15 cellular contexts compared by ENCODE assay signal in the genomic region with DNA sequence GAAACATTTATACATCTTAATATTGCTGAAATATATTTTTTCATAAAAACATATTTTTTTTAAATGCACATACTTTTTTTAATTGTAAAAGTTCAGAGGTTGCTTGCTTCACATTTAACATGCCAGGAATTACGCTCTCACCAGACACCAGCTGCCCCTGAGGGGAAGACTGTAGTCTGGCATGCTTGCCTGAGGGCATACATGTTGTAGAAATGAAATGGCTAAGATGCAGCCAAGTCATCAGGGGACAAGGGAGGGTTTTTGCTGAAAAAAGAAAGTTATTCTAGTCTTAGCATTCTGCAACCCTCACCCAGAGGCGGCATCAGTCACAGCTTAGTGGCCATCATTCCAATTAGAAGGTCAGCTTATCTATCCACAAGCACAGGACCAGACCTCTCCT.
DNase-seq lines count a peak whose midpoint lies in the region; ATAC-seq and TF ChIP-seq lines count a peak whose summit lies in the region.
"Had no signal": no experiment of that assay in that cellular context is flagged by ENCODE, and none has a peak within 500 bp of the region (broad histone marks: within the 10 kb centered on the region; RNA-seq: fewer than 3 reads in every experiment).

No MANE protein-coding gene starts in this region.

- CTCF ChIA-PET in WTC11 (lab: Charles Lee): no interaction called here

- H3K27ac Mint-ChIP-seq in WTC11 (no peak overlapping the region), neural progenitor cell (no peak overlapping the region)
- H3K27ac Mint-ChIP-seq: B cell; CD4-positive, alpha-beta memory T cell; HFFc6 had no signal

- POLR2A ChIA-PET in WTC11 (lab: Charles Lee): no interaction called here

- H3K36me3 Mint-ChIP-seq in WTC11: 0 out of 2 replicates have a peak, but pooled peaks cover 2% of the 10 kb centered on the region
- H3K36me3 Mint-ChIP-seq in neural progenitor cell: no peaks in the 10 kb centered on the region
- H3K36me3 Mint-ChIP-seq: CD4-positive, alpha-beta memory T cell had no signal

- H4K20me1 ChIP-seq in neural progenitor cell (ENCODE audit: low read depth): no peaks in the 10 kb centered on the region

- H2AFZ ChIP-seq in neural progenitor cell (replicated peaks): no peak overlapping the region

- no peak for ATAC-seq in WTC11
- ATAC-seq: HepG2 had no signal

- H3K4me2 ChIP-seq in neural progenitor cell: no peak overlapping the region

- TF ChIP-seq CTCF in tibial artery (IDR thresholded peaks at IDR 0.05) (no peak), WTC11 (IDR thresholded peaks at IDR 0.05) (no peak), neural progenitor cell (IDR thresholded peaks at IDR 0.05) (no peak)

- no peaks in the 10 kb centered on the region for H3K79me2 ChIP-seq in neural progenitor cell (ENCODE audit: low read depth)

- no peaks in the 10 kb centered on the region for H3F3A ChIP-seq in neural progenitor cell (ENCODE audit: low read depth)

- H3K9me3 ChIP-seq in tibial artery (no peaks in the 10 kb centered on the region), neural progenitor cell (ENCODE audit: low read depth) (no peaks in the 10 kb centered on the region)
- H3K9me3 ChIP-seq: HAP-1 had no signal

- H3K27me3 Mint-ChIP-seq in WTC11 (ENCODE audit: low read depth) (no peaks in the 10 kb centered on the region), neural progenitor cell (ENCODE audit: insufficient read depth, low read depth) (no peaks in the 10 kb centered on the region)
- H3K27me3 Mint-ChIP-seq: B cell; CD4-positive, alpha-beta memory T cell had no signal

- DNase-seq in ELR (ENCODE audit: low read depth): peak; percentile 11
- peak; percentile 0 for DNase-seq in UCSD-AML1 (lab: John Stamatoyannopoulos, UW; ENCODE audit: unreplicated experiment)
- DNase-seq in foreskin melanocyte: peak; percentile 16
- peak; percentile 10 for DNase-seq in retina
- no peak for DNase-seq in tibial artery
- no peak for DNase-seq in WTC11 (ENCODE audit: low spot score)
- DNase-seq in neural progenitor cell (ENCODE audit: low spot score): no peak
- DNase-seq: CD4-positive, alpha-beta memory T cell; DMS79; GDM1; HFFc6 had no signal

- H3K4me1 ChIP-seq in tibial artery (no peaks in the 10 kb centered on the region), neural progenitor cell (no peaks in the 10 kb centered on the region)

- intact Hi-C loops in tibial artery (cut with DNase I; ENCODE audit: low total_unique reads): no loop called here

- no peak overlapping the region for H3K27ac ChIP-seq in tibial artery
- H3K27ac ChIP-seq in neural progenitor cell: no peak overlapping the region
- H3K27ac ChIP-seq: C4-2B had no signal

- no peak overlapping the region for H3K9ac ChIP-seq in neural progenitor cell

- H3K36me3 ChIP-seq in tibial artery (no peaks in the 10 kb centered on the region), neural progenitor cell (no peaks in the 10 kb centered on the region)
- H3K36me3 ChIP-seq: HAP-1 had no signal

- H3K4me3 Mint-ChIP-seq in WTC11 (no peak overlapping the region), neural progenitor cell (no peak overlapping the region)
- H3K4me3 Mint-ChIP-seq: B cell; CD4-positive, alpha-beta memory T cell; HFFc6 had no signal

- peaks cover 11% of the 10 kb centered on the region for H3K9me3 Mint-ChIP-seq in WTC11
- no peaks in the 10 kb centered on the region for H3K9me3 Mint-ChIP-seq in neural progenitor cell

- H3K4me3 ChIP-seq in tibial artery (no peak overlapping the region), neural progenitor cell (no peak overlapping the region)
- H3K4me3 ChIP-seq: HAP-1 had no signal

- H3K4me1 Mint-ChIP-seq in WTC11 (peaks cover 3% of the 10 kb centered on the region; the same call in 1 of the 2 replicates), neural progenitor cell (no peaks in the 10 kb centered on the region)
- H3K4me1 Mint-ChIP-seq: B cell; CD4-positive, alpha-beta memory T cell had no signal

- H3K27me3 ChIP-seq in tibial artery (no peaks in the 10 kb centered on the region), neural progenitor cell (no peaks in the 10 kb centered on the region)

TF ChIP-seq in WTC11, 78 proteins besides CTCF, POLR2A, EP300 and RAD21 (continues in another document):
- TF ChIP-seq ELF4 (CRISPR knock-in tag; IDR thresholded peaks at IDR 0.05; ENCODE audit: low read depth) (no peak), ZNF121 (CRISPR knock-in tag; IDR thresholded peaks at IDR 0.05) (no peak), SMAD3 (CRISPR knock-in tag; IDR thresholded peaks at IDR 0.05; ENCODE audit: borderline replicate concordance) (no peak), SP1 (CRISPR knock-in tag; conservative IDR thresholded peaks at IDR 0.05) (no peak), TEAD4 (CRISPR knock-in tag; IDR thresholded peaks at IDR 0.05) (no peak), NR3C1 (CRISPR knock-in tag; conservative IDR thresholded peaks at IDR 0.05; ENCODE audit: low read depth) (no peak), FOXP1 (CRISPR knock-in tag; IDR thresholded peaks at IDR 0.05; ENCODE audit: borderline replicate concordance) (no peak), TCF7 (CRISPR knock-in tag; IDR thresholded peaks at IDR 0.05; ENCODE audit: low read depth) (no peak)
- TF ChIP-seq, protein P1, sequence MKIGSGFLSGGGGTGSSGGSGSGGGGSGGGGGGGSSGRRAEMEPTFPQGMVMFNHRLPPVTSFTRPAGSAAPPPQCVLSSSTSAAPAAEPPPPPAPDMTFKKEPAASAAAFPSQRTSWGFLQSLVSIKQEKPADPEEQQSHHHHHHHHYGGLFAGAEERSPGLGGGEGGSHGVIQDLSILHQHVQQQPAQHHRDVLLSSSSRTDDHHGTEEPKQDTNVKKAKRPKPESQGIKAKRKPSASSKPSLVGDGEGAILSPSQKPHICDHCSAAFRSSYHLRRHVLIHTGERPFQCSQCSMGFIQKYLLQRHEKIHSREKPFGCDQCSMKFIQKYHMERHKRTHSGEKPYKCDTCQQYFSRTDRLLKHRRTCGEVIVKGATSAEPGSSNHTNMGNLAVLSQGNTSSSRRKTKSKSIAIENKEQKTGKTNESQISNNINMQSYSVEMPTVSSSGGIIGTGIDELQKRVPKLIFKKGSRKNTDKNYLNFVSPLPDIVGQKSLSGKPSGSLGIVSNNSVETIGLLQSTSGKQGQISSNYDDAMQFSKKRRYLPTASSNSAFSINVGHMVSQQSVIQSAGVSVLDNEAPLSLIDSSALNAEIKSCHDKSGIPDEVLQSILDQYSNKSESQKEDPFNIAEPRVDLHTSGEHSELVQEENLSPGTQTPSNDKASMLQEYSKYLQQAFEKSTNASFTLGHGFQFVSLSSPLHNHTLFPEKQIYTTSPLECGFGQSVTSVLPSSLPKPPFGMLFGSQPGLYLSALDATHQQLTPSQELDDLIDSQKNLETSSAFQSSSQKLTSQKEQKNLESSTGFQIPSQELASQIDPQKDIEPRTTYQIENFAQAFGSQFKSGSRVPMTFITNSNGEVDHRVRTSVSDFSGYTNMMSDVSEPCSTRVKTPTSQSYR (CRISPR knock-in tag; IDR thresholded peaks at IDR 0.05): no peak
- TF ChIP-seq, protein P2, sequence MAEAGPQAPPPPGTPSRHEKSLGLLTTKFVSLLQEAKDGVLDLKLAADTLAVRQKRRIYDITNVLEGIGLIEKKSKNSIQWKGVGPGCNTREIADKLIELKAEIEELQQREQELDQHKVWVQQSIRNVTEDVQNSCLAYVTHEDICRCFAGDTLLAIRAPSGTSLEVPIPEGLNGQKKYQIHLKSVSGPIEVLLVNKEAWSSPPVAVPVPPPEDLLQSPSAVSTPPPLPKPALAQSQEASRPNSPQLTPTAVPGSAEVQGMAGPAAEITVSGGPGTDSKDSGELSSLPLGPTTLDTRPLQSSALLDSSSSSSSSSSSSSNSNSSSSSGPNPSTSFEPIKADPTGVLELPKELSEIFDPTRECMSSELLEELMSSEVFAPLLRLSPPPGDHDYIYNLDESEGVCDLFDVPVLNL (CRISPR knock-in tag; IDR thresholded peaks at IDR 0.05; ENCODE audit: borderline replicate concordance, low read depth): no peak
- TF ChIP-seq, protein P3, sequence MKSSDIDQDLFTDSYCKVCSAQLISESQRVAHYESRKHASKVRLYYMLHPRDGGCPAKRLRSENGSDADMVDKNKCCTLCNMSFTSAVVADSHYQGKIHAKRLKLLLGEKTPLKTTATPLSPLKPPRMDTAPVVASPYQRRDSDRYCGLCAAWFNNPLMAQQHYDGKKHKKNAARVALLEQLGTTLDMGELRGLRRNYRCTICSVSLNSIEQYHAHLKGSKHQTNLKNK (CRISPR knock-in tag; IDR thresholded peaks at IDR 0.05): no peak
- TF ChIP-seq, protein P4, sequence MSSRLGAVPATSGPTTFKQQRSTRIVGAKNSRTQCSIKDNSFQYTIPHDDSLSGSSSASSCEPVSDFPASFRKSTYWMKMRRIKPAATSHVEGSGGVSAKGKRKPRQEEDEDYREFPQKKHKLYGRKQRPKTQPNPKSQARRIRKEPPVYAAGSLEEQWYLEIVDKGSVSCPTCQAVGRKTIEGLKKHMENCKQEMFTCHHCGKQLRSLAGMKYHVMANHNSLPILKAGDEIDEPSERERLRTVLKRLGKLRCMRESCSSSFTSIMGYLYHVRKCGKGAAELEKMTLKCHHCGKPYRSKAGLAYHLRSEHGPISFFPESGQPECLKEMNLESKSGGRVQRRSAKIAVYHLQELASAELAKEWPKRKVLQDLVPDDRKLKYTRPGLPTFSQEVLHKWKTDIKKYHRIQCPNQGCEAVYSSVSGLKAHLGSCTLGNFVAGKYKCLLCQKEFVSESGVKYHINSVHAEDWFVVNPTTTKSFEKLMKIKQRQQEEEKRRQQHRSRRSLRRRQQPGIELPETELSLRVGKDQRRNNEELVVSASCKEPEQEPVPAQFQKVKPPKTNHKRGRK (CRISPR knock-in tag; IDR thresholded peaks at IDR 0.05; ENCODE audit: borderline replicate concordance): no peak
- TF ChIP-seq, protein P5, sequence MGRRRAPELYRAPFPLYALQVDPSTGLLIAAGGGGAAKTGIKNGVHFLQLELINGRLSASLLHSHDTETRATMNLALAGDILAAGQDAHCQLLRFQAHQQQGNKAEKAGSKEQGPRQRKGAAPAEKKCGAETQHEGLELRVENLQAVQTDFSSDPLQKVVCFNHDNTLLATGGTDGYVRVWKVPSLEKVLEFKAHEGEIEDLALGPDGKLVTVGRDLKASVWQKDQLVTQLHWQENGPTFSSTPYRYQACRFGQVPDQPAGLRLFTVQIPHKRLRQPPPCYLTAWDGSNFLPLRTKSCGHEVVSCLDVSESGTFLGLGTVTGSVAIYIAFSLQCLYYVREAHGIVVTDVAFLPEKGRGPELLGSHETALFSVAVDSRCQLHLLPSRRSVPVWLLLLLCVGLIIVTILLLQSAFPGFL (CRISPR knock-in tag; IDR thresholded peaks at IDR 0.05; ENCODE audit: borderline replicate concordance): no peak

Comparison
In these comparisons a context has a peak if more than half of its experiments do, and no peak if none do; other contexts are left out.
1. DNase-seq: peak in ELR (single experiment), UCSD-AML1 (single experiment), foreskin melanocyte (single experiment) and retina (single experiment); none in tibial artery (0 of 2), WTC11 (single experiment) and neural progenitor cell (single experiment).